Comparison of ENCODE assay signal across 8 cellular contexts in genomic region chr9:35730486-35730854, GRCh38. TPM values are rescaled to one million over a fixed set of nuclear protein-coding genes. Genes with fewer than 3 reads are reported as not detected.
DNase-seq lines count a peak whose midpoint lies in the region; ATAC-seq and TF ChIP-seq lines count a peak whose summit lies in the region.

No MANE protein-coding gene starts in this region.

- intact Hi-C loops in CD8-positive, alpha-beta T cell (cut with DNase I, micrococcal nuclease): loop anchor here (2.0 to 10.0 kb wide), 6 partner anchors 34 to 1683 kb away; partner anchors contain the start of genes DNAJB5 (in 2 of the 2), UBAP2 (in 2 of the 2), GNE (in 1 of the 2) and STOML2 (in 1 of the 2)
- intact Hi-C loops in esophagus squamous epithelium (cut with DNase I) (loop anchor here (5.0 to 10.0 kb wide), 2 partner anchors 73 to 126 kb away; partner anchors contain the start of genes CCDC107, RMRP and TESK1), psoas muscle (cut with DNase I) (loop anchor here (2.0 kb wide), 1 partner anchor 72 kb away; the partner anchor contains the start of genes CCDC107 (in 2 of the 2) and RMRP (in 2 of the 2))

- H3K9ac ChIP-seq in NT2/D1 (ENCODE audit: insufficient read length, low read depth): peak overlapping the region; percentile 91

- H3K27ac Mint-ChIP-seq in CD8-positive, alpha-beta T cell: peak overlapping the region; percentile 53

- CTCF ChIA-PET in CD8-positive, alpha-beta T cell (lab: Charles Lee): interaction anchor here (0.6 to 6.7 kb wide), 13 partner anchors 14 to 176 kb away, joined by 3 to 61 read pairs (median 5); partner anchors contain the start of genes CCDC107, GBA2, RGP1 and RMRP

- no peaks in the 10 kb centered on the region for H3K27me3 ChIP-seq in CD8-positive, alpha-beta T cell (ENCODE audit: insufficient read depth, low read length)
- H3K27me3 ChIP-seq in NT2/D1 (ENCODE audit: insufficient read depth, insufficient read length): no peaks in the 10 kb centered on the region
- no peaks in the 10 kb centered on the region for H3K27me3 ChIP-seq in esophagus squamous epithelium
- no peaks in the 10 kb centered on the region for H3K27me3 ChIP-seq in psoas muscle (ENCODE audit: insufficient read depth in 3 of 3, low read length in 2 of 3)

- no peaks in the 10 kb centered on the region for H3K9me3 Mint-ChIP-seq in CD8-positive, alpha-beta T cell

- TF ChIP-seq CTCF in CD8-positive, alpha-beta T cell (IDR thresholded peaks at IDR 0.05): no peak
- TF ChIP-seq CTCF in esophagus squamous epithelium (IDR thresholded peaks at IDR 0.05): no peak
- TF ChIP-seq CTCF in psoas muscle (IDR thresholded peaks at IDR 0.05): no peak

- TF ChIP-seq POLR2A in esophagus squamous epithelium (IDR thresholded peaks at IDR 0.05): no peak

- no peak overlapping the region for H3K27ac ChIP-seq in CD8-positive, alpha-beta T cell (ENCODE audit: low read depth, low read length)
- H3K27ac ChIP-seq in esophagus squamous epithelium (peak overlapping the region; percentile 95 to 100 (median 98)), psoas muscle (peak overlapping the region; percentile 98)

- no peak for DNase-seq in CD8-positive, alpha-beta T cell
- DNase-seq in NT2/D1 (ENCODE audit: low read depth, low spot score) (no peak), esophagus squamous epithelium (lab: John Stamatoyannopoulos, UW) (no peak), psoas muscle (no peak), NCI-H1417 (lab: John Stamatoyannopoulos, UW) (no peak), iPS-NIHi11 (ENCODE audit: low spot score) (no peak), iPS-NIHi7 (ENCODE audit: extremely low spot score) (no peak), DMS 273 (lab: John Stamatoyannopoulos, UW; ENCODE audit: unreplicated experiment) (no peak)

- H3K4me1 Mint-ChIP-seq in CD8-positive, alpha-beta T cell (ENCODE audit: low read depth): peaks cover 31% of the 10 kb centered on the region

- ATAC-seq in CD8-positive, alpha-beta T cell: no peak
- no peak for ATAC-seq in psoas muscle

- peaks cover 4% of the 10 kb centered on the region for H3K36me3 ChIP-seq in CD8-positive, alpha-beta T cell (ENCODE audit: insufficient read depth, low read length)
- H3K36me3 ChIP-seq in NT2/D1 (ENCODE audit: insufficient read depth, insufficient read length, low read length) (peaks cover 33% of the 10 kb centered on the region), esophagus squamous epithelium (peaks cover 1 to 35% (median 5%) of the 10 kb centered on the region in 3 donors), psoas muscle (ENCODE audit: insufficient read depth in 1 of 2, low read depth in 1 of 2) (peaks cover 0 to 34% of the 10 kb centered on the region in 2 donors)

- H3K36me3 Mint-ChIP-seq in CD8-positive, alpha-beta T cell: peaks cover 27% of the 10 kb centered on the region

- no peak overlapping the region for H3K4me3 ChIP-seq in CD8-positive, alpha-beta T cell (ENCODE audit: low read depth, low read length)
- peak overlapping the region; percentile 92 for H3K4me3 ChIP-seq in NT2/D1 (ENCODE audit: insufficient read length, low read depth)
- H3K4me3 ChIP-seq in esophagus squamous epithelium: peak overlapping the region in 3 of 4 donors; percentile 69 to 91 (median 83)
- H3K4me3 ChIP-seq in psoas muscle: peak overlapping the region; percentile 82

- POLR2A ChIA-PET in CD8-positive, alpha-beta T cell (lab: Charles Lee): interaction anchor here (1.2 to 3.4 kb wide), 7 partner anchors 9 to 126 kb away, joined by 3 to 38 read pairs (median 17); partner anchors contain the start of genes CCDC107, GBA2, RGP1 and RMRP

- H3K9me3 ChIP-seq in CD8-positive, alpha-beta T cell (ENCODE audit: low read length): no peaks in the 10 kb centered on the region
- no peaks in the 10 kb centered on the region for H3K9me3 ChIP-seq in NT2/D1 (ENCODE audit: insufficient read depth, low read length)
- no peaks in the 10 kb centered on the region for H3K9me3 ChIP-seq in esophagus squamous epithelium
- H3K9me3 ChIP-seq in psoas muscle: no peaks in the 10 kb centered on the region

- H3K4me1 ChIP-seq in CD8-positive, alpha-beta T cell (ENCODE audit: insufficient read depth, low read length): peaks cover 71% of the 10 kb centered on the region
- H3K4me1 ChIP-seq in NT2/D1 (ENCODE audit: insufficient read depth, insufficient read length): peaks cover 15% of the 10 kb centered on the region
- peaks cover 20 to 80% (median 42%) of the 10 kb centered on the region in 3 donors for H3K4me1 ChIP-seq in esophagus squamous epithelium
- H3K4me1 ChIP-seq in psoas muscle: peaks cover 56% of the 10 kb centered on the region

- WGBS in esophagus squamous epithelium, 2 donors: 48 to 82% methylated on average over 2 of the region's 2 CpGs
- 70 to 85% (median 73%) methylated on average over 2 of the region's 2 CpGs for WGBS in psoas muscle, 3 donors

- no peaks in the 10 kb centered on the region for H3K27me3 Mint-ChIP-seq in CD8-positive, alpha-beta T cell (ENCODE audit: low read depth)

- peak overlapping the region; percentile 93 for H3K4me3 Mint-ChIP-seq in CD8-positive, alpha-beta T cell

RNA-seq across cellular contexts. Expression of gene TLN1, which starts 1.5 kb away (rescaled TPM):
- total RNA-seq in CD8-positive, alpha-beta T cell: 100 to 1,000 TPM; 128 to 129 TPM
- 100 to 1,000 TPM in 2 of 4 donors, 10 to 100 TPM in 2; 94.7 to 233 (median 112) TPM for total RNA-seq in esophagus squamous epithelium
- 100 to 1,000 TPM; 146 to 212 (median 152) TPM for total RNA-seq in psoas muscle
- polyA plus RNA-seq in psoas muscle: 100 to 1,000 TPM in 1 of 3 donors, 10 to 100 TPM in 2; 88.2 to 320 (median 96.5) TPM

RNA-seq across cellular contexts. Expression of gene CREB3, which starts 2.0 kb away (rescaled TPM):
- 10 to 100 TPM; 13.1 to 14.2 TPM for total RNA-seq in CD8-positive, alpha-beta T cell
- total RNA-seq in esophagus squamous epithelium (10 to 100 TPM; 10.5 to 24.2 (median 19.2) TPM), psoas muscle (10 to 100 TPM; 16.1 to 22.4 (median 20.5) TPM)
- polyA plus RNA-seq in psoas muscle: 10 to 100 TPM; 20.9 to 55.1 (median 27.8) TPM

RNA-seq across cellular contexts. Expression of gene GBA2, which starts 18.6 kb away (rescaled TPM):
- total RNA-seq in CD8-positive, alpha-beta T cell: 10 to 100 TPM; 14.1 to 14.3 TPM
- total RNA-seq in esophagus squamous epithelium: 10 to 100 TPM; 14.1 to 61.8 (median 42.0) TPM
- total RNA-seq in psoas muscle: 10 to 100 TPM; 36.1 to 83.6 (median 50.1) TPM
- 100 to 1,000 TPM in 1 of 3 donors, 10 to 100 TPM in 2; 47.0 to 107 (median 47.4) TPM for polyA plus RNA-seq in psoas muscle

RNA-seq across cellular contexts. Expression of gene RGP1, which starts 18.6 kb away (rescaled TPM):
- total RNA-seq in CD8-positive, alpha-beta T cell: 10 to 100 TPM in 1 of 2 experiments, 1 to 10 TPM in 1; 9.6 to 10.4 TPM
- total RNA-seq in esophagus squamous epithelium: 10 to 100 TPM in 3 of 4 donors, 1 to 10 TPM in 1; 8.0 to 17.5 (median 11.6) TPM
- 10 to 100 TPM; 32.3 to 51.0 (median 37.4) TPM for total RNA-seq in psoas muscle
- 10 to 100 TPM; 10.7 to 34.6 (median 24.0) TPM for polyA plus RNA-seq in psoas muscle

RNA-seq across cellular contexts. Expression of gene MSMP, which starts 23.6 kb away (rescaled TPM):
- total RNA-seq in CD8-positive, alpha-beta T cell: not detected
- not detected for total RNA-seq in esophagus squamous epithelium
- total RNA-seq in psoas muscle: not detected
- polyA plus RNA-seq in psoas muscle: 1 to 10 TPM in 1 of 3 donors, under 1 TPM in 1, not detected in 1; 0.16 to 1.2 TPM
